In the genomic region with DNA sequence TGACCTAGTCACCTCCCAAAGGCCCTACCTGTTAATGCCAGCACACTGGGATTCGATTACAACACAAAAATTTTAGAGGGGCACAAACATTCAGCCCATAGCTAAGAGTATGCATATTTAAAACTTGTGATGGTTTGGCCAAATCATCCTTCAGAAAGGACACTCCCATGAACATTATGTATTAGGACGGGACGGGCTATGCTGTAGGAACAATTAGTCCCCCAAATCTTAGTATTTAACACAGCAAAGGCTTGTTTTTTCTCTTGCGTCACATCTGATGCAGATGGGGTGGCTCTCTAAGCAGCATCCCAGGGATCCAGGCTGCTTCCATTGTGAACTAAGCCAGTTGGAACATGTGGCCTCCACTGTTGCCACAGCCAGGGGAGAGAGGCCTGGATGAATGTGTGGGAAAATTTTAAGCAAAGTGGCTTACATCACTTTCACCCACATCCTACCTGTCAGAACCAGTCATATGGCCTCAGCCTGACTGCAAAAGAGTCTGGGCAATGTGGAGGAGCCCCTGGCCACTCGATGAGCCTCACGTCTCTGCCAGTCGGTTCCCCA, we compare ENCODE assay signal across 14 cellular contexts.
"Had no signal": no experiment of that assay in that cellular context is flagged by ENCODE, and none has a peak within 500 bp of the region (broad histone marks: within the 10 kb centered on the region; RNA-seq: fewer than 3 reads in every experiment).

No MANE protein-coding gene starts in this region.

- DNase-seq: activated CD4-positive, alpha-beta T cell treated with anti-CD3 and anti-CD28 coated beads for 1 hour; activated CD4-positive, alpha-beta T cell treated with anti-CD3 and anti-CD28 coated beads, Interleukin-2, amount 50 U/mL, for 48 hours; activated CD8-positive, alpha-beta memory T cell treated with anti-CD3 and anti-CD28 coated beads, Interleukin-2, amount 10 ng/mL, durations not matched to agents 7 days and 5 days; activated effector memory CD4-positive, alpha-beta T cell treated with anti-CD3 and anti-CD28 coated beads, Interleukin-2, amount 50 U/mL, for 16 hours; activated T-cell treated with anti-CD3 and anti-CD28 coated beads, Interleukin-2, amount 50 U/mL, for 4 hours; amniotic stem cell; brain microvascular endothelial cell; SIG-M5; testis had no signal

- H3K9me3 ChIP-seq: pancreas, testis had no signal

- H3K27me3 ChIP-seq: brain microvascular endothelial cell, neural progenitor cell, pancreas, testis had no signal

- H3K4me3 ChIP-seq: neural progenitor cell, pancreas, testis had no signal

- H3K27ac ChIP-seq: brain microvascular endothelial cell, epithelial cell of prostate, neural progenitor cell had no signal

- H3K36me3 ChIP-seq: brain microvascular endothelial cell, neural progenitor cell, pancreas had no signal

- ATAC-seq: activated CD8-positive, alpha-beta memory T cell treated with anti-CD3 and anti-CD28 coated beads, Interleukin-2, amount 10 ng/mL, durations not matched to agents 7 days and 5 days; activated naive CD4-positive, alpha-beta T cell treated with anti-CD3 and anti-CD28 coated beads, Interleukin-2, amount 50 U/mL, for 72 hours; activated T-cell treated with anti-CD3 and anti-CD28 coated beads, Interleukin-2, amount 50 U/mL, for 4 hours; pancreas; stimulated activated effector memory CD8-positive, alpha-beta T cell treated with anti-CD3 and anti-CD28 coated beads, Interleukin-12 subunit alpha, Interleukin-12 subunit beta, amount 100 ng/mL, for 72 hours had no signal
